8 cellular contexts compared by ENCODE assay signal in genomic region chr6:80165143-80165542, GRCh38. TPM values are rescaled to one million over a fixed set of nuclear protein-coding genes. Genes with fewer than 3 reads are reported as not detected.
DNase-seq lines count a peak whose midpoint lies in the region; ATAC-seq and TF ChIP-seq lines count a peak whose summit lies in the region.

No MANE protein-coding gene starts in this region.

- no peak for TF ChIP-seq CTCF in CD8-positive, alpha-beta T cell (IDR thresholded peaks at IDR 0.05)
- no peak for TF ChIP-seq CTCF in BE2C (IDR thresholded peaks at IDR 0.05; ENCODE audit: low read depth, low read length)

- H3K27me3 ChIP-seq in CD8-positive, alpha-beta T cell (ENCODE audit: insufficient read depth, low read length), result no peaks in the 10 kb centered on the region
- no peaks in the 10 kb centered on the region for H3K27me3 ChIP-seq in BE2C
- H3K27me3 ChIP-seq in effector memory CD4-positive, alpha-beta T cell (replicated peaks; ENCODE audit: control insufficient read depth, insufficient read depth, low read length, poor library complexity, severe bottlenecking), result no peaks in the 10 kb centered on the region

- DNase-seq in CD8-positive, alpha-beta T cell, result no peak
- peak; percentile 30 for DNase-seq in activated naive CD4-positive, alpha-beta T cell treated with anti-CD3 and anti-CD28 coated beads, Interleukin-2, amount 10 ng/mL, durations not matched to agents 7 days and 5 days
- DNase-seq in BE2C (no peak), cardiac septum (ENCODE audit: low spot score) (no peak)
- no peak for DNase-seq in effector CD8-positive, alpha-beta T cell (lab: John Stamatoyannopoulos, UW)
- no peak for DNase-seq in effector memory CD4-positive, alpha-beta T cell

- peak overlapping the region; percentile 33 for H3K4me3 Mint-ChIP-seq in CD8-positive, alpha-beta T cell
- H3K4me3 Mint-ChIP-seq in activated naive CD4-positive, alpha-beta T cell treated with anti-CD3 and anti-CD28 coated beads, Interleukin-2, amount 10 ng/mL, durations not matched to agents 7 days and 5 days, result peak overlapping the region; percentile 37

- intact Hi-C loops in CD8-positive, alpha-beta T cell (cut with DNase I, micrococcal nuclease), result loop anchor here in 1 of 2 experiments (2.0 kb wide), 1 partner anchor 58 kb away; the partner anchor contains the start of gene BCKDHB
- intact Hi-C loops in cardiac septum (cut with DNase I), result no loop called here

- no peak overlapping the region for H3K4me3 ChIP-seq in CD8-positive, alpha-beta T cell (ENCODE audit: low read depth, low read length)
- H3K4me3 ChIP-seq in BE2C (ENCODE audit: low read depth, low read length), result no peak overlapping the region
- no peak overlapping the region for H3K4me3 ChIP-seq in effector memory CD4-positive, alpha-beta T cell (ENCODE audit: insufficient read depth, low read depth, low read length, poor library complexity, severe bottlenecking)

- CTCF ChIA-PET in CD8-positive, alpha-beta T cell (lab: Charles Lee), result no interaction called here
- CTCF ChIA-PET in activated naive CD4-positive, alpha-beta T cell treated with anti-CD3 and anti-CD28 coated beads, Interleukin-2, amount 10 ng/mL, durations not matched to agents 7 days and 5 days (lab: Charles Lee), result no interaction called here

- peaks cover 9% of the 10 kb centered on the region for H3K4me1 Mint-ChIP-seq in CD8-positive, alpha-beta T cell (ENCODE audit: low read depth)
- H3K4me1 Mint-ChIP-seq in activated naive CD4-positive, alpha-beta T cell treated with anti-CD3 and anti-CD28 coated beads, Interleukin-2, amount 10 ng/mL, durations not matched to agents 7 days and 5 days, result peaks cover 2% of the 10 kb centered on the region

- H3K4me1 ChIP-seq in CD8-positive, alpha-beta T cell (ENCODE audit: insufficient read depth, low read length), result peaks cover 18% of the 10 kb centered on the region
- H3K4me1 ChIP-seq in BE2C, result peaks cover 15% of the 10 kb centered on the region; the same call in 1 of the 2 replicates
- no peaks in the 10 kb centered on the region for H3K4me1 ChIP-seq in effector memory CD4-positive, alpha-beta T cell (ENCODE audit: control insufficient read depth, insufficient read depth, low read length, poor library complexity, severe bottlenecking)

- no peaks in the 10 kb centered on the region for H3K36me3 ChIP-seq in CD8-positive, alpha-beta T cell (ENCODE audit: insufficient read depth, low read length)
- H3K36me3 ChIP-seq in BE2C, result no peaks in the 10 kb centered on the region
- H3K36me3 ChIP-seq in effector memory CD4-positive, alpha-beta T cell (ENCODE audit: control insufficient read depth, insufficient read depth, low read length), result no peaks in the 10 kb centered on the region

- H3K27ac Mint-ChIP-seq in CD8-positive, alpha-beta T cell, result no peak overlapping the region
- H3K27ac Mint-ChIP-seq in activated naive CD4-positive, alpha-beta T cell treated with anti-CD3 and anti-CD28 coated beads, Interleukin-2, amount 10 ng/mL, durations not matched to agents 7 days and 5 days, result peak overlapping the region; percentile 84

- no peaks in the 10 kb centered on the region for H3K9me3 ChIP-seq in CD8-positive, alpha-beta T cell (ENCODE audit: low read length)
- H3K9me3 ChIP-seq in BE2C, result no peaks in the 10 kb centered on the region
- no peaks in the 10 kb centered on the region for H3K9me3 ChIP-seq in effector memory CD4-positive, alpha-beta T cell (ENCODE audit: control insufficient read depth, low read length)

- no peaks in the 10 kb centered on the region for H3K9me3 Mint-ChIP-seq in CD8-positive, alpha-beta T cell
- no peaks in the 10 kb centered on the region for H3K9me3 Mint-ChIP-seq in activated naive CD4-positive, alpha-beta T cell treated with anti-CD3 and anti-CD28 coated beads, Interleukin-2, amount 10 ng/mL, durations not matched to agents 7 days and 5 days

- no peak for ATAC-seq in CD8-positive, alpha-beta T cell
- ATAC-seq in GM19463 (IDR thresholded peaks at IDR 0.05; ENCODE audit: unreplicated experiment), result peak; percentile 90
- ATAC-seq in HG03442 (IDR thresholded peaks at IDR 0.05; ENCODE audit: unreplicated experiment), result peak; percentile 94

- H3K27me3 Mint-ChIP-seq in CD8-positive, alpha-beta T cell (ENCODE audit: low read depth), result no peaks in the 10 kb centered on the region
- H3K27me3 Mint-ChIP-seq in activated naive CD4-positive, alpha-beta T cell treated with anti-CD3 and anti-CD28 coated beads, Interleukin-2, amount 10 ng/mL, durations not matched to agents 7 days and 5 days, result no peaks in the 10 kb centered on the region

- H3K36me3 Mint-ChIP-seq in CD8-positive, alpha-beta T cell, result peaks cover 14% of the 10 kb centered on the region
- H3K36me3 Mint-ChIP-seq in activated naive CD4-positive, alpha-beta T cell treated with anti-CD3 and anti-CD28 coated beads, Interleukin-2, amount 10 ng/mL, durations not matched to agents 7 days and 5 days, result peaks cover 8% of the 10 kb centered on the region

- no peak overlapping the region for H3K27ac ChIP-seq in CD8-positive, alpha-beta T cell (ENCODE audit: low read depth, low read length)
- no peak overlapping the region for H3K27ac ChIP-seq in effector memory CD4-positive, alpha-beta T cell (ENCODE audit: insufficient read depth, low read length, poor library complexity, severe bottlenecking)

- POLR2A ChIA-PET in CD8-positive, alpha-beta T cell (lab: Charles Lee), result interaction anchor here (0.6 to 1.1 kb wide), 2 partner anchors 14 to 59 kb away, joined by 3 read pairs; no protein-coding TSS in a partner anchor

RNA-seq across cellular contexts. Expression of gene BCKDHB, which starts 58.7 kb away (rescaled TPM):
- 1 to 10 TPM; 8.2 to 8.3 TPM for total RNA-seq in CD8-positive, alpha-beta T cell
- 5.0 TPM for polyA plus RNA-seq in BE2C (2012; ENCODE audit: insufficient read depth, insufficient read length, low read depth)
- 23.8 TPM for total RNA-seq in cardiac septum
